Comparison of ENCODE assay signal across 8 cellular contexts in genomic region chr12:6688543-6688999, GRCh38. TPM values are rescaled to one million over a fixed set of nuclear protein-coding genes. Genes with fewer than 3 reads are reported as not detected.
DNase-seq lines count a peak whose midpoint lies in the region; ATAC-seq, FAIRE-seq and TF ChIP-seq lines count a peak whose summit lies in the region.

No MANE protein-coding gene starts in this region.

- H3K27me3 ChIP-seq in GM23338 (ENCODE audit: insufficient read depth) (no peaks in the 10 kb centered on the region), OCI-LY3 (ENCODE audit: low read depth, low read length) (no peaks in the 10 kb centered on the region), brain microvascular endothelial cell (replicated peaks) (no peaks in the 10 kb centered on the region), kidney epithelial cell (ENCODE audit: control insufficient read depth, insufficient read depth, low read length) (no peaks in the 10 kb centered on the region)

- no peaks in the 10 kb centered on the region; the same call in 1 of the 2 replicates for H3K36me3 ChIP-seq in GM23338 (ENCODE audit: insufficient read depth)
- H3K36me3 ChIP-seq in OCI-LY3 (replicated peaks; ENCODE audit: low read depth, low read length): peaks cover 10% of the 10 kb centered on the region
- H3K36me3 ChIP-seq in brain microvascular endothelial cell (replicated peaks): peaks cover 2% of the 10 kb centered on the region
- H3K36me3 ChIP-seq in kidney epithelial cell (ENCODE audit: control insufficient read depth, insufficient read depth, low read length): no peaks in the 10 kb centered on the region

- ATAC-seq in GM23338 (peak; percentile 20), HG03045 (IDR thresholded peaks at IDR 0.05; ENCODE audit: unreplicated experiment) (no peak)

- DNase-seq in D721Med (ENCODE audit: insufficient read length, low spot score) (peak; percentile 48), GM23338 (ENCODE audit: low spot score) (no peak), brain microvascular endothelial cell (peak; percentile 2), kidney epithelial cell (ENCODE audit: low read depth) (no peak), 8988T (no peak)
- peak; percentile 61 for DNase-seq in stimulated activated CD8-positive, alpha-beta memory T cell treated with anti-CD3 and anti-CD28 coated beads, Interleukin-15, amount 100 ng/mL, for 1 hour (ENCODE audit: low read depth)

- peaks cover 52% of the 10 kb centered on the region for H3K79me2 ChIP-seq in GM23338 (replicated peaks; ENCODE audit: insufficient read depth)
- peaks cover 64% of the 10 kb centered on the region for H3K79me2 ChIP-seq in OCI-LY3 (ENCODE audit: low read length)

- peak overlapping the region; percentile 93 for H3K27ac Mint-ChIP-seq in GM23338

- H4K20me1 ChIP-seq in GM23338 (replicated peaks; ENCODE audit: insufficient read depth) (peaks cover 16% of the 10 kb centered on the region), OCI-LY3 (ENCODE audit: insufficient read depth, low read length) (peaks cover 10% of the 10 kb centered on the region; the same call in 1 of the 2 replicates)

- peak overlapping the region; percentile 87 for H3K4me3 Mint-ChIP-seq in GM23338

- TF ChIP-seq CTCF in D721Med (IDR thresholded peaks at IDR 0.05; ENCODE audit: insufficient read depth, missing control alignments) (no peak), GM23338 (conservative IDR thresholded peaks at IDR 0.05; ENCODE audit: low read depth in 2 of 2) (no peak), OCI-LY3 (IDR thresholded peaks at IDR 0.05; ENCODE audit: low read depth, low read length) (no peak), brain microvascular endothelial cell (IDR thresholded peaks at IDR 0.05; ENCODE audit: low read depth, low read length, missing control alignments) (no peak), kidney epithelial cell (IDR thresholded peaks at IDR 0.05; ENCODE audit: insufficient read depth, low read length, poor library complexity, severe bottlenecking) (no peak)

- in situ Hi-C loops in brain microvascular endothelial cell (cut with HindIII; ENCODE audit: low pct_ligation_motif_present, low sequenced_read_pairs): no loop called here

- H3K9ac ChIP-seq in OCI-LY3 (ENCODE audit: low read length): peak overlapping the region; percentile 99

- H3K4me1 ChIP-seq in GM23338 (ENCODE audit: insufficient read depth) (peaks cover 18% of the 10 kb centered on the region), OCI-LY3 (ENCODE audit: low read length) (peaks cover 22% of the 10 kb centered on the region)

- H3K4me1 Mint-ChIP-seq in GM23338: peaks cover 35% of the 10 kb centered on the region

- H3K27ac ChIP-seq in GM23338 (ENCODE audit: low read depth) (peak overlapping the region; percentile 94), OCI-LY3 (ENCODE audit: low read length) (peak overlapping the region; percentile 87), brain microvascular endothelial cell (peak overlapping the region; percentile 88)

- H3F3A ChIP-seq in GM23338 (replicated peaks; ENCODE audit: low read depth): peaks cover 12% of the 10 kb centered on the region

- no peaks in the 10 kb centered on the region; the same call in 1 of the 3 replicates for H3K36me3 Mint-ChIP-seq in GM23338 (ENCODE audit: low read depth)

- H3K9me2 ChIP-seq in GM23338 (ENCODE audit: insufficient read depth): no peaks in the 10 kb centered on the region

- H3K4me2 ChIP-seq in GM23338 (peak overlapping the region; percentile 97), OCI-LY3 (ENCODE audit: low read length) (peak overlapping the region; percentile 99)

- H3K9me3 ChIP-seq in OCI-LY3 (ENCODE audit: insufficient read depth, low read length): no peaks in the 10 kb centered on the region

- no peaks in the 10 kb centered on the region for H3K9me3 Mint-ChIP-seq in GM23338

- H2AFZ ChIP-seq in GM23338 (peak overlapping the region; percentile 56; the same call in 1 of the 2 replicates), OCI-LY3 (ENCODE audit: low read depth, low read length) (0 out of 2 replicates have a peak overlapping the region, but pooled peaks have one; percentile 39)

- peaks cover 15% of the 10 kb centered on the region for H3K27me3 Mint-ChIP-seq in GM23338 (ENCODE audit: insufficient read depth, low read depth, poor library complexity)

- FAIRE-seq in D721Med (lab: Jason Lieb, UNC): no peak

- H3K4me3 ChIP-seq in GM23338: peak overlapping the region; percentile 58
- H3K4me3 ChIP-seq in OCI-LY3 (ENCODE audit: low read length): peak overlapping the region; percentile 96
- peak overlapping the region; percentile 92 for H3K4me3 ChIP-seq in brain microvascular endothelial cell (ENCODE audit: low read depth, low read length)
- peak overlapping the region; percentile 61 for H3K4me3 ChIP-seq in kidney epithelial cell (ENCODE audit: low read depth, low read length)

TF ChIP-seq in GM23338, 12 proteins besides CTCF, POLR2A, EP300 and RAD21:
- TF ChIP-seq ZNF331 (CRISPR knock-in tag; IDR thresholded peaks at IDR 0.05; ENCODE audit: low read depth) (no peak), EZH2 (IDR thresholded peaks at IDR 0.05; ENCODE audit: low read depth, unreplicated experiment) (no peak), ETS1 (IDR thresholded peaks at IDR 0.05) (peak; percentile 82), NANOG (IDR thresholded peaks at IDR 0.05; ENCODE audit: borderline replicate concordance) (no peak)

RNA-seq across cellular contexts. Expression of gene ZNF384, which starts 0.6 kb away (rescaled TPM):
- total RNA-seq in GM23338 (2014; rRNA removed; shearing (Covaris generic)): 30.2 and 35.9 TPM in 2 replicates
- polyA plus RNA-seq in GM23338 (2016; fragmentation: Nextera tagmentation; extraction: Ambion mirVana): 14.7 and 20.5 TPM in 2 replicates
- total RNA-seq in kidney epithelial cell: 34.0 and 36.6 TPM in 2 replicates

RNA-seq across cellular contexts. Expression of gene PIANP, which starts 12.0 kb away (rescaled TPM):
- total RNA-seq in GM23338 (2014; rRNA removed; shearing (Covaris generic)): 2.0 and 2.2 TPM in 2 replicates
- 6.4 and 7.7 TPM in 2 replicates for polyA plus RNA-seq in GM23338 (2016; fragmentation: Nextera tagmentation; extraction: Ambion mirVana)
- total RNA-seq in kidney epithelial cell: 0.07 and 0.13 TPM in 2 replicates

RNA-seq across cellular contexts. Expression of gene ING4, which starts 25.7 kb away (rescaled TPM):
- 22.0 and 27.7 TPM in 2 replicates for total RNA-seq in GM23338 (2014; rRNA removed; shearing (Covaris generic))
- 25.5 and 29.6 TPM in 2 replicates for polyA plus RNA-seq in GM23338 (2016; fragmentation: Nextera tagmentation; extraction: Ambion mirVana)
- 31.8 and 34.1 TPM in 2 replicates for total RNA-seq in kidney epithelial cell

RNA-seq across cellular contexts. Expression of gene COPS7A, which starts 35.3 kb away (rescaled TPM):
- total RNA-seq in GM23338 (2014; rRNA removed; shearing (Covaris generic)): 51.9 and 53.9 TPM in 2 replicates
- polyA plus RNA-seq in GM23338 (2016; fragmentation: Nextera tagmentation; extraction: Ambion mirVana): 36.9 and 37.7 TPM in 2 replicates
- total RNA-seq in kidney epithelial cell: 65.2 and 69.1 TPM in 2 replicates

RNA-seq across cellular contexts. Expression of gene ACRBP, which starts 41.3 kb away (rescaled TPM):
- 2.2 TPM in 1 of 2 replicates, not detected in the other for total RNA-seq in GM23338 (2014; rRNA removed; shearing (Covaris generic))
- polyA plus RNA-seq in GM23338 (2016; fragmentation: Nextera tagmentation; extraction: Ambion mirVana): 0.70 TPM in 1 of 2 replicates, not detected in the other
- total RNA-seq in kidney epithelial cell: 0.75 and 0.89 TPM in 2 replicates

Comparison
In these comparisons a context has a peak if more than half of its experiments do, and no peak if none do; other contexts are left out.
1. DNase-seq: peak in D721Med (single experiment), brain microvascular endothelial cell (single experiment) and stimulated activated CD8-positive, alpha-beta memory T cell treated with anti-CD3 and anti-CD28 coated beads, Interleukin-15, amount 100 ng/mL, for 1 hour (single experiment); none in GM23338 (single experiment), kidney epithelial cell (single experiment) and 8988T (single experiment).
2. Peak in every context shown above with its lines, with median percentiles within 50 percentile points of each other: H3K27ac ChIP-seq and H3K4me3 ChIP-seq.